In the genomic region with DNA sequence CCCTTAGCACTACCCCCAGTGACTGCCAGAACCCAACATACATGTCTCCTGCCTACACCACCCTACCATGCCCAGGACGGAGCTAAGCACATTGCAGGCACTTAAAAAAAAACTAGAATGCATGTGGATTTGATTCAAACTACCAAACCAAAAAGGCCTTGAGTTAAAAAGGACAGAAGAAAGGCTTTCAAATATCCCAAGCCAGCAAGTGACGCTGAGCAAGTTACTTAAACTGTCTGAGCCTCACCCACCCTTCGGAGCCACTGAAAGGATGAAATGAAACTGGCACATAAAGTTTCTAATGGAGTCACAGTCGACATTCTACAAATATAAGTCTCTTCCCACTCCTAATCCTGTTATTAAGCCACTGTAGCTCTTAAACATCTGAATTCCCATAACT, we compare ENCODE assay signal across 1 cellular context.
TF ChIP-seq lines count a peak whose summit lies in the region.

No MANE protein-coding gene starts in this region.

TF ChIP-seq in SK-N-SH treated with all-trans-retinoic acid at 6 μM for 48 hours, 23 proteins besides CTCF, POLR2A, EP300 and RAD21 (continued from another document):
- TF ChIP-seq, protein P1, sequence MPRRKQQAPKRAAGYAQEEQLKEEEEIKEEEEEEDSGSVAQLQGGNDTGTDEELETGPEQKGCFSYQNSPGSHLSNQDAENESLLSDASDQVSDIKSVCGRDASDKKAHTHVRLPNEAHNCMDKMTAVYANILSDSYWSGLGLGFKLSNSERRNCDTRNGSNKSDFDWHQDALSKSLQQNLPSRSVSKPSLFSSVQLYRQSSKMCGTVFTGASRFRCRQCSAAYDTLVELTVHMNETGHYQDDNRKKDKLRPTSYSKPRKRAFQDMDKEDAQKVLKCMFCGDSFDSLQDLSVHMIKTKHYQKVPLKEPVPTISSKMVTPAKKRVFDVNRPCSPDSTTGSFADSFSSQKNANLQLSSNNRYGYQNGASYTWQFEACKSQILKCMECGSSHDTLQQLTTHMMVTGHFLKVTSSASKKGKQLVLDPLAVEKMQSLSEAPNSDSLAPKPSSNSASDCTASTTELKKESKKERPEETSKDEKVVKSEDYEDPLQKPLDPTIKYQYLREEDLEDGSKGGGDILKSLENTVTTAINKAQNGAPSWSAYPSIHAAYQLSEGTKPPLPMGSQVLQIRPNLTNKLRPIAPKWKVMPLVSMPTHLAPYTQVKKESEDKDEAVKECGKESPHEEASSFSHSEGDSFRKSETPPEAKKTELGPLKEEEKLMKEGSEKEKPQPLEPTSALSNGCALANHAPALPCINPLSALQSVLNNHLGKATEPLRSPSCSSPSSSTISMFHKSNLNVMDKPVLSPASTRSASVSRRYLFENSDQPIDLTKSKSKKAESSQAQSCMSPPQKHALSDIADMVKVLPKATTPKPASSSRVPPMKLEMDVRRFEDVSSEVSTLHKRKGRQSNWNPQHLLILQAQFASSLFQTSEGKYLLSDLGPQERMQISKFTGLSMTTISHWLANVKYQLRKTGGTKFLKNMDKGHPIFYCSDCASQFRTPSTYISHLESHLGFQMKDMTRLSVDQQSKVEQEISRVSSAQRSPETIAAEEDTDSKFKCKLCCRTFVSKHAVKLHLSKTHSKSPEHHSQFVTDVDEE (CRISPR knock-in tag; IDR thresholded peaks at IDR 0.05), result no peak
